ENCODE assay signal across 8 cellular contexts in genomic region chr6:71419954-71420692, GRCh38.
A peak's percentile ranks its signal among the peaks of the same experiment; 100 is the strongest.
DNase-seq lines count a peak whose midpoint lies in the region; ATAC-seq, FAIRE-seq and TF ChIP-seq lines count a peak whose summit lies in the region.

No MANE protein-coding gene starts in this region.

- H4K20me1 ChIP-seq in endothelial cell of umbilical vein (replicated peaks; ENCODE audit: control insufficient read depth, extremely low read depth, insufficient read depth, low read length), result no peaks in the 10 kb centered on the region

- DNase-seq in GM10248 (ENCODE audit: extremely low spot score) (peak; percentile 10), NT2/D1 (ENCODE audit: low read depth, low spot score) (peak; percentile 11), endothelial cell of umbilical vein (ENCODE audit: low read depth, low spot score) (peak; percentile 69), mesothelial cell of epicardium (ENCODE audit: low spot score in 2 of 2, unreplicated experiment in 2 of 2) (peak; percentile 29 to 63), upper lobe of right lung (peak; percentile 82), glomerular visceral epithelial cell (ENCODE audit: extremely low spot score) (no peak), NCI-H1436 treated with DMSO at 0.1 percent for 48 hours (lab: John Stamatoyannopoulos, UW) (no peak)

- H3K36me3 ChIP-seq in NT2/D1 (ENCODE audit: insufficient read depth, insufficient read length, low read length), result peaks cover 24% of the 10 kb centered on the region
- peaks cover 8 to 14% of the 10 kb centered on the region in 2 experiments for H3K36me3 ChIP-seq in endothelial cell of umbilical vein (ENCODE audit: control insufficient read depth in 2 of 2, extremely low read depth in 1 of 2, insufficient read depth in 2 of 2, low read length in 2 of 2)
- H3K36me3 ChIP-seq in upper lobe of right lung, result peaks cover 22% of the 10 kb centered on the region

- H3K4me1 ChIP-seq in NT2/D1 (ENCODE audit: insufficient read depth, insufficient read length), result no peaks in the 10 kb centered on the region
- peaks cover 21% of the 10 kb centered on the region for H3K4me1 ChIP-seq in endothelial cell of umbilical vein (ENCODE audit: control insufficient read depth, extremely low read depth, insufficient read depth, low read length)
- H3K4me1 ChIP-seq in upper lobe of right lung, result peaks cover 24% of the 10 kb centered on the region

- peak overlapping the region; percentile 71 for H2AFZ ChIP-seq in endothelial cell of umbilical vein (ENCODE audit: low read depth, low read length)

- dilution Hi-C loops in endothelial cell of umbilical vein (cut with MboI; ENCODE audit: extremely low pct_ligation_motif_present, low sequenced_read_pairs), result no loop called here

- H3K79me2 ChIP-seq in endothelial cell of umbilical vein (ENCODE audit: control insufficient read depth, insufficient read depth, low read length), result peaks cover 48% of the 10 kb centered on the region

- intact Hi-C loops in endothelial cell of umbilical vein (cut with micrococcal nuclease) (loop anchor here (1.0 kb wide), 4 partner anchors 16 to 90 kb away; no protein-coding TSS in a partner anchor), upper lobe of right lung (cut with DNase I) (no loop called here)

- peak overlapping the region; percentile 64 for H3K27ac ChIP-seq in endothelial cell of umbilical vein (ENCODE audit: insufficient read depth, low read depth, low read length)
- peak overlapping the region; percentile 94 for H3K27ac ChIP-seq in upper lobe of right lung

- no peak for FAIRE-seq in endothelial cell of umbilical vein (lab: Jason Lieb, UNC)

- H3K9me1 ChIP-seq in endothelial cell of umbilical vein (replicated peaks; ENCODE audit: control insufficient read depth, extremely low read depth, insufficient read depth, low read length), result no peaks in the 10 kb centered on the region

- H3K27me3 ChIP-seq in NT2/D1 (ENCODE audit: insufficient read depth, insufficient read length) (peaks cover 13% of the 10 kb centered on the region), endothelial cell of umbilical vein (ENCODE audit: control insufficient read depth in 2 of 2, insufficient read depth in 2 of 2, low read length in 2 of 2) (no peaks in the 10 kb centered on the region), upper lobe of right lung (no peaks in the 10 kb centered on the region)

- no peak for TF ChIP-seq POLR2A in endothelial cell of umbilical vein (IDR thresholded peaks at IDR 0.05; ENCODE audit: low read depth, low read length)

- POLR2A ChIA-PET in GM10248 (lab: Yijun Ruan, JAX) (no interaction called here), endothelial cell of umbilical vein (lab: Charles Lee) (interaction anchor here (1.2 to 1.4 kb wide), 2 partner anchors 17 to 90 kb away, joined by 4 read pairs; no protein-coding TSS in a partner anchor)

- H3K4me3 ChIP-seq in NT2/D1 (ENCODE audit: insufficient read length, low read depth) (peak overlapping the region; percentile 67), endothelial cell of umbilical vein (replicated peaks in 1 of 3; ENCODE audit: insufficient read depth in 1 of 3, low read depth in 1 of 3, low read length in 3 of 3) (peak overlapping the region; percentile 65 to 97 (median 93)), upper lobe of right lung (peak overlapping the region; percentile 83)

- CTCF ChIA-PET in GM10248 (lab: Yijun Ruan, JAX) (no interaction called here), endothelial cell of umbilical vein (lab: Charles Lee) (interaction anchor here (0.7 to 4.2 kb wide), 11 partner anchors 13 to 229 kb away, joined by 3 to 53 read pairs (median 8); no protein-coding TSS in a partner anchor)

- no TSS peak for BruUV-seq in endothelial cell of umbilical vein (replicated peaks; lab: Mats Ljungman, UMichigan)

- H3K4me1 Mint-ChIP-seq in mesothelial cell of epicardium, result peaks cover 26% of the 10 kb centered on the region

- H3K4me2 ChIP-seq in endothelial cell of umbilical vein (ENCODE audit: insufficient read depth, low read length), result peak overlapping the region; percentile 98

- H3K36me3 Mint-ChIP-seq in mesothelial cell of epicardium, result peaks cover 6% of the 10 kb centered on the region

- H3K9me3 Mint-ChIP-seq in mesothelial cell of epicardium, result no peaks in the 10 kb centered on the region

- H3K9me3 ChIP-seq in NT2/D1 (ENCODE audit: insufficient read depth, low read length) (peaks cover 9% of the 10 kb centered on the region), endothelial cell of umbilical vein (replicated peaks; ENCODE audit: control insufficient read depth, insufficient read depth, low read length) (no peaks in the 10 kb centered on the region), upper lobe of right lung (no peaks in the 10 kb centered on the region)

- ATAC-seq in GM21723 (IDR thresholded peaks at IDR 0.05; ENCODE audit: unreplicated experiment) (peak; percentile 45), upper lobe of right lung (peak; percentile 69)

- no peak for TF ChIP-seq CTCF in GM10248 (IDR thresholded peaks at IDR 0.05; ENCODE audit: control extremely low read depth, extremely low read depth, low read depth, missing control alignments)
- peak; percentile 34 to 45 for TF ChIP-seq CTCF in endothelial cell of umbilical vein (IDR thresholded peaks at IDR 0.05; ENCODE audit: extremely low read depth in 1 of 2, insufficient read depth in 1 of 2, low read depth in 1 of 2, low read length in 2 of 2)
- TF ChIP-seq CTCF in mesothelial cell of epicardium (IDR thresholded peaks at IDR 0.05; ENCODE audit: unreplicated experiment), result no peak
- peak; percentile 31 for TF ChIP-seq CTCF in upper lobe of right lung (IDR thresholded peaks at IDR 0.05)

- H3K27me3 Mint-ChIP-seq in mesothelial cell of epicardium (ENCODE audit: low read depth), result no peaks in the 10 kb centered on the region

- peak overlapping the region; percentile 76 for H3K9ac ChIP-seq in NT2/D1 (ENCODE audit: insufficient read length, low read depth)
- H3K9ac ChIP-seq in endothelial cell of umbilical vein (replicated peaks; ENCODE audit: extremely low read depth, insufficient read depth, low read length), result peak overlapping the region; percentile 85

- H3K27ac Mint-ChIP-seq in mesothelial cell of epicardium, result peak overlapping the region; percentile 99

- H3K4me3 Mint-ChIP-seq in mesothelial cell of epicardium, result peak overlapping the region; percentile 97

TF ChIP-seq in endothelial cell of umbilical vein, 7 proteins besides CTCF, POLR2A, EP300 and RAD21:
- TF ChIP-seq, protein P1, sequence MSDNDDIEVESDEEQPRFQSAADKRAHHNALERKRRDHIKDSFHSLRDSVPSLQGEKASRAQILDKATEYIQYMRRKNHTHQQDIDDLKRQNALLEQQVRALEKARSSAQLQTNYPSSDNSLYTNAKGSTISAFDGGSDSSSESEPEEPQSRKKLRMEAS (IDR thresholded peaks at IDR 0.05; ENCODE audit: insufficient read depth, insufficient read length), result no peak
- no peak for TF ChIP-seq GATA2 (IDR thresholded peaks at IDR 0.05; ENCODE audit: insufficient read depth, insufficient read length, low read depth, low read length)
- TF ChIP-seq FOS (IDR thresholded peaks at IDR 0.05; ENCODE audit: borderline replicate concordance, insufficient read depth, low read length), result peak; percentile 26
- no peak for TF ChIP-seq MYC (IDR thresholded peaks at IDR 0.05; ENCODE audit: low read depth, low read length)
- no peak for TF ChIP-seq EZH2 (IDR thresholded peaks at IDR 0.05; ENCODE audit: borderline replicate concordance, low read depth, low read length, severe bottlenecking)
- no peak for TF ChIP-seq POLR2AphosphoS5 (IDR thresholded peaks at IDR 0.05; ENCODE audit: insufficient read depth, low read depth, low read length)
- no peak for TF ChIP-seq JUN (IDR thresholded peaks at IDR 0.05; ENCODE audit: borderline replicate concordance, insufficient read depth, insufficient read length, low read depth)

Comparison
In these comparisons a context has a peak if more than half of its experiments do, and no peak if none do; other contexts are left out.
1. DNase-seq: peak in GM10248 (single experiment), NT2/D1 (single experiment), endothelial cell of umbilical vein (single experiment), mesothelial cell of epicardium (2 of 2) and upper lobe of right lung (single experiment); none in glomerular visceral epithelial cell (single experiment) and NCI-H1436 treated with DMSO at 0.1 percent for 48 hours (single experiment).
2. CTCF ChIP-seq: peak in endothelial cell of umbilical vein (2 of 2) and upper lobe of right lung (single experiment); none in GM10248 (single experiment) and mesothelial cell of epicardium (single experiment).
3. Peak in every context shown above with its lines, with median percentiles within 50 percentile points of each other: H3K4me3 ChIP-seq.